Comparison of ENCODE assay signal across 24 cellular contexts in genomic region chr4:138070816-138071215, GRCh38.
"Had no signal": no experiment of that assay in that cellular context is flagged by ENCODE, and none has a peak within 500 bp of the region (broad histone marks: within the 10 kb centered on the region; RNA-seq: fewer than 3 reads in every experiment).

No MANE protein-coding gene starts in this region.

- H2AFZ ChIP-seq: neural progenitor cell, parathyroid adenoma had no signal

- H3K36me3 ChIP-seq: neural progenitor cell, ovary, right lobe of liver, sigmoid colon, stomach, thoracic aorta, tibial artery, transverse colon, upper lobe of right lung, uterus had no signal

- ATAC-seq: natural killer cell; psoas muscle; right cardiac atrium; stimulated activated effector memory CD8-positive, alpha-beta T cell treated with anti-CD3 and anti-CD28 coated beads, Interleukin-12 subunit alpha, Interleukin-12 subunit beta, amount 100 ng/mL, for 72 hours; stimulated activated naive B cell treated with anti-CD40 and anti-IgM and Interleukin-4, amounts not matched to agents 10 μg/mL and 1 μg/mL and 100 μg/mL, for 72 hours; upper lobe of right lung had no signal

- H3K9me3 ChIP-seq: ovary, psoas muscle, right lobe of liver, sigmoid colon, stomach, thoracic aorta, tibial artery, transverse colon, upper lobe of right lung had no signal

- H3K4me1 ChIP-seq: neural progenitor cell, parathyroid adenoma, psoas muscle, right lobe of liver, sigmoid colon, stomach, tibial artery, upper lobe of right lung, uterus had no signal

- H3K27ac ChIP-seq: neural progenitor cell, ovary, parathyroid adenoma, psoas muscle, right lobe of liver, sigmoid colon, stomach, thoracic aorta, tibial artery, transverse colon, upper lobe of right lung, uterus had no signal

- H3K79me2 ChIP-seq: parathyroid adenoma had no signal

- H3K4me2 ChIP-seq: neural progenitor cell had no signal

- H3K9ac ChIP-seq: neural progenitor cell, parathyroid adenoma had no signal

- H3K27me3 ChIP-seq: neural progenitor cell, right lobe of liver, sigmoid colon, stomach, tibial artery, transverse colon, upper lobe of right lung, uterus had no signal

- DNase-seq: natural killer cell; occipital lobe; ovary; posterior cingulate gyrus; psoas muscle; right cardiac atrium; right lobe of liver; sigmoid colon; small intestine; stimulated activated CD4-positive, alpha-beta T cell treated with anti-CD3 and anti-CD28 coated beads, Interleukin-15, amount 100 ng/mL, for 24 hours; stimulated activated CD4-positive, alpha-beta T cell treated with anti-CD3 and anti-CD28 coated beads, Interleukin-2, amount 100 ng/mL, for 24 hours; stimulated activated CD4-positive, alpha-beta T cell treated with anti-CD3 and anti-CD28 coated beads, Interleukin-2, amount 100 ng/mL, for 48 hours; stimulated activated CD4-positive, alpha-beta T cell treated with anti-CD3 and anti-CD28 coated beads, Interleukin-4, amount 100 ng/mL, for 24 hours; stimulated activated naive B cell treated with anti-CD40 and anti-IgM and Interleukin-4, amounts not matched to agents 10 μg/mL and 1 μg/mL and 100 μg/mL, for 72 hours; stimulated activated naive CD4-positive, alpha-beta T cell treated with Interleukin-2 at 50 U/mL for 16 hours; stomach; tibial artery; transverse colon; upper lobe of right lung; uterus had no signal

- H3K4me3 ChIP-seq: neural progenitor cell, ovary, psoas muscle, right lobe of liver, sigmoid colon, stomach, thoracic aorta, tibial artery, transverse colon, upper lobe of right lung, uterus had no signal
